ENCODE assay signal across 11 cellular contexts in the genomic region with DNA sequence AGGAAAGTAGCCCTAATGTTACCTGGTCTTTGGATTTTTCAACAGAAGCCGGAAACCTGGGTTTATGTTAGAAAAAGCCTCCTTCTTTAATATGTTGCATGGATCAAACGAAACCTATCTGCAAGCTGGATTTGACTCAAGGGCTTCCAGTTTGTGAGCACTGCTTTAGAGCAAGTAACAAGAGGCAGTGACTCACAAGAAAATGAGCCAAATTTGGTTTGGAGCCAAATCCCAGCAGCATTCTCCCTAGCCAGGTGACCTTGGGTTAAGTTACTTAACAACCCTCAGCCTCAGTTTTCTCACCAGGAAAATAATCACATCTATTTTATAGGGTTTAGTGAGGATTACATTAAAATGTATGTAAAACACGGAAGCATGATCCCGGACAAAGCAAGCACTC.
DNase-seq lines count a peak whose midpoint lies in the region; ATAC-seq, FAIRE-seq and TF ChIP-seq lines count a peak whose summit lies in the region.
"Had no signal": no experiment of that assay in that cellular context is flagged by ENCODE, and none has a peak within 500 bp of the region (broad histone marks: within the 10 kb centered on the region; RNA-seq: fewer than 3 reads in every experiment).

No MANE protein-coding gene starts in this region.

- H3K4me3 ChIP-seq in keratinocyte (ENCODE audit: control insufficient read depth in 2 of 3, extremely low read depth in 1 of 3, insufficient read depth in 2 of 3, low read depth in 1 of 3, low read length in 3 of 3) (no peak overlapping the region), upper lobe of left lung (peak overlapping the region in 1 of 4 donors; percentile 5), right lobe of liver (no peak overlapping the region)

- FAIRE-seq in keratinocyte (lab: Jason Lieb, UNC): peak; percentile 76

- TF ChIP-seq POLR2A in upper lobe of left lung (IDR thresholded peaks at IDR 0.05) (no peak), right lobe of liver (IDR thresholded peaks at IDR 0.05) (no peak)

- no peak overlapping the region for H3K9ac ChIP-seq in keratinocyte (ENCODE audit: control insufficient read depth, extremely low read depth, insufficient read depth, low read length)

- H3K9me3 Mint-ChIP-seq in activated CD8-positive, alpha-beta T cell treated with anti-CD3 and anti-CD28 coated beads for 36 hours: peaks cover 2% of the 10 kb centered on the region

- H3K27me3 Mint-ChIP-seq in activated CD8-positive, alpha-beta T cell treated with anti-CD3 and anti-CD28 coated beads for 36 hours: peaks cover 45% of the 10 kb centered on the region

- H3K27me3 ChIP-seq in keratinocyte (ENCODE audit: control insufficient read depth, extremely low read depth, insufficient read depth, low read length) (peaks cover 26% of the 10 kb centered on the region), upper lobe of left lung (peaks cover 0 to 6% (median 0%) of the 10 kb centered on the region in 4 donors), right lobe of liver (peaks cover 0 to 9% of the 10 kb centered on the region in 2 donors)

- POLR2A ChIA-PET in activated CD8-positive, alpha-beta T cell treated with anti-CD3 and anti-CD28 coated beads for 36 hours (lab: Charles Lee): no interaction called here

- H3K4me2 ChIP-seq in keratinocyte (ENCODE audit: control insufficient read depth, extremely low read depth, insufficient read depth, low read depth, low read length): no peak overlapping the region

- intact Hi-C loops in activated CD8-positive, alpha-beta T cell treated with anti-CD3 and anti-CD28 coated beads for 36 hours (cut with micrococcal nuclease): no loop called here
- intact Hi-C loops in right lobe of liver (cut with DNase I): no loop called here

- H3K36me3 ChIP-seq in keratinocyte (ENCODE audit: control insufficient read depth in 2 of 2, extremely low read depth in 1 of 2, insufficient read depth in 2 of 2, low read length in 2 of 2): no peaks in the 10 kb centered on the region
- H3K36me3 ChIP-seq in upper lobe of left lung: no peaks in the 10 kb centered on the region
- H3K36me3 ChIP-seq in right lobe of liver: no peaks in the 10 kb centered on the region
- H3K36me3 ChIP-seq: BE2C had no signal

- TF ChIP-seq CTCF in keratinocyte (optimal IDR thresholded peaks at IDR 0.05 in 1 of 3, IDR thresholded peaks at IDR 0.05 in 1 of 3, conservative IDR thresholded peaks at IDR 0.05 in 1 of 3; ENCODE audit: extremely low read depth in 1 of 3, insufficient read depth in 2 of 3, low read length in 3 of 3) (no peak), upper lobe of left lung (IDR thresholded peaks at IDR 0.05) (no peak), right lobe of liver (IDR thresholded peaks at IDR 0.05) (no peak)
- no peak for TF ChIP-seq CTCF in activated CD8-positive, alpha-beta T cell treated with anti-CD3 and anti-CD28 coated beads for 36 hours (IDR thresholded peaks at IDR 0.05)

- H3K27ac Mint-ChIP-seq in activated CD8-positive, alpha-beta T cell treated with anti-CD3 and anti-CD28 coated beads for 36 hours: no peak overlapping the region
- H3K27ac Mint-ChIP-seq: H9 had no signal

- ATAC-seq in upper lobe of left lung (ENCODE audit: low FRiP score in 2 of 2): peak in 1 of 2 donors; percentile 27
- no peak for ATAC-seq in activated CD8-positive, alpha-beta T cell treated with anti-CD3 and anti-CD28 coated beads for 36 hours
- ATAC-seq in right lobe of liver: no peak

- H3K36me3 Mint-ChIP-seq in activated CD8-positive, alpha-beta T cell treated with anti-CD3 and anti-CD28 coated beads for 36 hours (ENCODE audit: low read depth): no peaks in the 10 kb centered on the region

- no peak overlapping the region for H2AFZ ChIP-seq in keratinocyte (ENCODE audit: control insufficient read depth, low read length)

- H3K27ac ChIP-seq in keratinocyte (ENCODE audit: control insufficient read depth, insufficient read depth, low read length): no peak overlapping the region
- H3K27ac ChIP-seq in upper lobe of left lung: peak overlapping the region in 3 of 4 donors; percentile 67 to 86 (median 84)
- H3K27ac ChIP-seq in right lobe of liver: no peak overlapping the region

- dilution Hi-C loops in keratinocyte (cut with MboI; ENCODE audit: extremely low pct_ligation_motif_present, low sequenced_read_pairs): no loop called here

- H3K4me1 ChIP-seq in keratinocyte (ENCODE audit: control insufficient read depth, extremely low read depth, insufficient read depth, low read length) (peaks cover 10% of the 10 kb centered on the region), upper lobe of left lung (peaks cover 38 to 56% (median 51%) of the 10 kb centered on the region in 4 donors), right lobe of liver (peaks cover 0 to 9% (median 0%) of the 10 kb centered on the region in 4 donors)
- H3K4me1 ChIP-seq: BE2C had no signal

- H3K9me1 ChIP-seq in keratinocyte (ENCODE audit: control insufficient read depth, extremely low read depth, insufficient read depth, low read length): no peaks in the 10 kb centered on the region

- no peaks in the 10 kb centered on the region for H3K4me1 Mint-ChIP-seq in activated CD8-positive, alpha-beta T cell treated with anti-CD3 and anti-CD28 coated beads for 36 hours (ENCODE audit: low read depth)

- no peaks in the 10 kb centered on the region for H3K79me2 ChIP-seq in keratinocyte (ENCODE audit: control insufficient read depth, insufficient read depth, low read length)

- CTCF ChIA-PET in activated CD8-positive, alpha-beta T cell treated with anti-CD3 and anti-CD28 coated beads for 36 hours (lab: Charles Lee): interaction anchor here (1.2 kb wide), 1 partner anchor 12 kb away, joined by 4 read pairs; no protein-coding TSS in a partner anchor

- DNase-seq in NCI-H2227 (lab: John Stamatoyannopoulos, UW; ENCODE audit: unreplicated experiment) (peak; percentile 34), NCI-H2227 treated with DMSO at 0.1 percent for 48 hours (lab: John Stamatoyannopoulos, UW) (no peak), amniotic epithelial cell (ENCODE audit: low read depth) (peak; percentile 93), keratinocyte (ENCODE audit: low read depth, low spot score) (peak; percentile 17), upper lobe of left lung (peak in 1 of 2 donors; percentile 83), SHP77 (lab: John Stamatoyannopoulos, UW) (no peak), right lobe of liver (no peak)
- DNase-seq in activated CD8-positive, alpha-beta T cell treated with anti-CD3 and anti-CD28 coated beads for 36 hours: no peak
- DNase-seq: BE2C; H9; stimulated activated CD4-positive, alpha-beta T cell treated with anti-CD3 and anti-CD28 coated beads, Interleukin-4, amount 100 ng/mL, for 4 hours had no signal

- no peak overlapping the region for H3K4me3 Mint-ChIP-seq in activated CD8-positive, alpha-beta T cell treated with anti-CD3 and anti-CD28 coated beads for 36 hours
- H3K4me3 Mint-ChIP-seq: H9 had no signal

- 40 to 69% methylated on average over 4 of the region's 4 CpGs for WGBS in upper lobe of left lung, 2 donors
- WGBS in right lobe of liver (ENCODE audit: insufficient coverage, low coverage, low lambda C conversion rate, missing lambda C conversion rate): 70% methylated on average over 3 of the region's 4 CpGs

- no peak for TF ChIP-seq EP300 in upper lobe of left lung (IDR thresholded peaks at IDR 0.05)

- H3K9me3 ChIP-seq in keratinocyte (ENCODE audit: control insufficient read depth, low read depth, low read length) (no peaks in the 10 kb centered on the region), upper lobe of left lung (no peaks in the 10 kb centered on the region), right lobe of liver (no peaks in the 10 kb centered on the region)
- H3K9me3 ChIP-seq: BE2C had no signal

- no peaks in the 10 kb centered on the region for H4K20me1 ChIP-seq in keratinocyte (ENCODE audit: control insufficient read depth, extremely low read depth, insufficient read depth, low read length)

Comparison
In these comparisons a context has a peak if more than half of its experiments do, and no peak if none do; other contexts are left out.
1. DNase-seq: peak in NCI-H2227 (single experiment), amniotic epithelial cell (single experiment) and keratinocyte (single experiment); none in NCI-H2227 treated with DMSO at 0.1 percent for 48 hours (single experiment), activated CD8-positive, alpha-beta T cell treated with anti-CD3 and anti-CD28 coated beads for 36 hours (single experiment), SHP77 (0 of 2) and right lobe of liver (0 of 3).
2. H3K27ac ChIP-seq: peak in upper lobe of left lung (3 of 4); none in keratinocyte (single experiment) and right lobe of liver (0 of 3).